In the genomic region with DNA sequence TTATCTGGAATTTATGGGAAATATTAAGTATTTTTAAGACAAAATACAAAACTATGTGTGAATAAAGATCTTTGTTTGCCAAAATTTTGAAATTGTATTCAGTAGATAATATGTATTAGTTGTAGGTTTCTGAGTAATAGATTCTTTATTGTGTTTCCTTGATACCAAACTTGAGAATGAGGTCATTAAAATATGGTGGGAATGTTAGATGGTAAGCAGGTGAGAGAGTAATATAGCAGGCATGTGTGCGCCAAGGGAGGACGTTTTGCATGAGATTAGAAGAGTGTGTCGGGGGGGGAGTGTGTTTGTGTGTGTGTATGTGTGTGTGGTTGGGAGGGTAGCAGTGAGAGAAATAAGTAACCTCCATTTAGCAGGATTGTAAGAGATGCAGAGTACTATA, we compare ENCODE assay signal across 37 cellular contexts.
"Had no signal": no experiment of that assay in that cellular context is flagged by ENCODE, and none has a peak within 500 bp of the region (broad histone marks: within the 10 kb centered on the region; RNA-seq: fewer than 3 reads in every experiment).

No MANE protein-coding gene starts in this region.

- H3K27ac ChIP-seq: adrenal gland, ascending aorta, body of pancreas, brain microvascular endothelial cell, breast epithelium, cardiac muscle cell had no signal

- H3K36me3 ChIP-seq: adrenal gland, ascending aorta, brain microvascular endothelial cell, breast epithelium, cardiac muscle cell had no signal

- H3K36me3 Mint-ChIP-seq: activated naive CD4-positive, alpha-beta T cell treated with anti-CD3 and anti-CD28 coated beads, Interleukin-2, amount 10 ng/mL, durations not matched to agents 7 days and 5 days; activated naive CD4-positive, alpha-beta T cell treated with anti-CD3 and anti-CD28 coated beads, Interleukin-2, amount 50 U/mL, for 24 hours; activated naive CD4-positive, alpha-beta T cell treated with anti-CD3 and anti-CD28 coated beads, Interleukin-2, amount 50 U/mL, for 72 hours; activated naive CD8-positive, alpha-beta T cell; activated naive CD8-positive, alpha-beta T cell treated with anti-CD3 and anti-CD28 coated beads for 36 hours; activated naive CD8-positive, alpha-beta T cell treated with anti-CD3 and anti-CD28 coated beads, Interleukin-2, amount 10 ng/mL, durations not matched to agents 7 days and 5 days; brain had no signal

- H3K9me3 ChIP-seq: adrenal gland, ascending aorta, body of pancreas, breast epithelium had no signal

- H3K4me1 Mint-ChIP-seq: activated naive CD4-positive, alpha-beta T cell treated with anti-CD3 and anti-CD28 coated beads, Interleukin-2, amount 10 ng/mL, durations not matched to agents 7 days and 5 days; activated naive CD4-positive, alpha-beta T cell treated with anti-CD3 and anti-CD28 coated beads, Interleukin-2, amount 50 U/mL, for 24 hours; activated naive CD8-positive, alpha-beta T cell treated with anti-CD3 and anti-CD28 coated beads for 36 hours; activated naive CD8-positive, alpha-beta T cell treated with anti-CD3 and anti-CD28 coated beads, Interleukin-2, amount 10 ng/mL, durations not matched to agents 7 days and 5 days; activated naive CD8-positive, alpha-beta T cell treated with anti-CD3 and anti-CD28 coated beads, Interleukin-2, amount 50 U/mL, for 24 hours; activated T-helper 17 cell treated with anti-CD3 and anti-CD28 coated beads, Interleukin-2, amount 50 U/mL, for 72 hours; central memory CD8-positive, alpha-beta T cell had no signal

- H3K27me3 ChIP-seq: adrenal gland, ascending aorta, body of pancreas, brain microvascular endothelial cell, breast epithelium, cardiac muscle cell had no signal

- DNase-seq: activated effector memory CD4-positive, alpha-beta T cell treated with anti-CD3 and anti-CD28 coated beads, Interleukin-2, amount 50 U/mL, for 16 hours; activated effector memory CD4-positive, alpha-beta T cell treated with Interleukin-2 at 50 U/mL for 16 hours; activated gamma-delta T cell; activated gamma-delta T cell treated with Interleukin-2 at 50 U/mL for 16 hours; activated naive CD4-positive, alpha-beta T cell; activated naive CD4-positive, alpha-beta T cell treated with anti-CD3 and anti-CD28 coated beads for 36 hours; activated naive CD4-positive, alpha-beta T cell treated with anti-CD3 and anti-CD28 coated beads, Interleukin-2, amount 10 ng/mL, durations not matched to agents 7 days and 5 days; activated naive CD4-positive, alpha-beta T cell treated with anti-CD3 and anti-CD28 coated beads, Interleukin-2, amount 50 U/mL, for 16 hours; activated naive CD4-positive, alpha-beta T cell treated with Interleukin-2 at 50 U/mL for 16 hours; activated naive CD8-positive, alpha-beta T cell treated with anti-CD3 and anti-CD28 coated beads for 36 hours; activated naive CD8-positive, alpha-beta T cell treated with anti-CD3 and anti-CD28 coated beads, Interleukin-2, amount 10 ng/mL, durations not matched to agents 7 days and 5 days; activated naive CD8-positive, alpha-beta T cell treated with anti-CD3 and anti-CD28 coated beads, Interleukin-2, amount 50 U/mL, for 24 hours; activated T-cell treated with anti-CD3 and anti-CD28 coated beads, Interleukin-2, amount 50 U/mL, for 1 hour; activated T-cell treated with anti-CD3 and anti-CD28 coated beads, Interleukin-2, amount 50 U/mL, for 24 hours; activated T-cell treated with anti-CD3 and anti-CD28 coated beads, Interleukin-2, amount 50 U/mL, for 4 hours; activated T-cell treated with anti-CD3 and anti-CD28 coated beads, Interleukin-2, amount 50 U/mL, for 48 hours; activated T-cell treated with anti-CD3 and anti-CD28 coated beads, Interleukin-2, amount 50 U/mL, for 72 hours; amniotic stem cell; aorta; body of pancreas; brain microvascular endothelial cell; central memory CD4-positive, alpha-beta T cell; cerebellar nuclear complex had no signal

- H3K27ac Mint-ChIP-seq: activated naive CD4-positive, alpha-beta T cell treated with anti-CD3 and anti-CD28 coated beads for 36 hours; activated naive CD4-positive, alpha-beta T cell treated with anti-CD3 and anti-CD28 coated beads, Interleukin-2, amount 10 ng/mL, durations not matched to agents 7 days and 5 days; activated naive CD4-positive, alpha-beta T cell treated with anti-CD3 and anti-CD28 coated beads, Interleukin-2, amount 50 U/mL, for 24 hours; activated naive CD4-positive, alpha-beta T cell treated with anti-CD3 and anti-CD28 coated beads, Interleukin-2, amount 50 U/mL, for 72 hours; activated naive CD8-positive, alpha-beta T cell; activated naive CD8-positive, alpha-beta T cell treated with anti-CD3 and anti-CD28 coated beads for 36 hours; activated naive CD8-positive, alpha-beta T cell treated with anti-CD3 and anti-CD28 coated beads, Interleukin-2, amount 10 ng/mL, durations not matched to agents 7 days and 5 days; activated naive CD8-positive, alpha-beta T cell treated with anti-CD3 and anti-CD28 coated beads, Interleukin-2, amount 50 U/mL, for 24 hours; activated T-cell treated with anti-CD3 and anti-CD28 coated beads, Interleukin-2, amount 50 U/mL, for 24 hours; activated T-cell treated with anti-CD3 and anti-CD28 coated beads, Interleukin-2, amount 50 U/mL, for 72 hours; activated T-helper 1 cell treated with anti-CD3 and anti-CD28 coated beads, Interleukin-12 subunit alpha, Interleukin-12 subunit beta, Interleukin-2, Interleukin-4 antibody, amounts not matched to agents 30 ng/mL and 10 ng/mL and 1 ng/mL, durations not matched to agents 14 hours and 24 hours and 36 hours; activated T-helper 17 cell treated with anti-CD3 and anti-CD28 coated beads, Interleukin-2, amount 50 U/mL, for 72 hours; activated T-helper 2 cell treated with anti-CD3 and anti-CD28 coated beads, Interferon-gamma antibody, Interleukin-2, Interleukin-4, amounts not matched to agents 10 μg/mL and 5 μg/mL and 100 μg/mL, durations not matched to agents 14 hours and 24 hours and 36 hours; brain had no signal

- H3K4me3 ChIP-seq: adrenal gland, ascending aorta, body of pancreas, breast epithelium, cardiac muscle cell had no signal

- H3K4me1 ChIP-seq: adrenal gland, ascending aorta, body of pancreas, breast epithelium had no signal

- ATAC-seq: activated naive CD4-positive, alpha-beta T cell treated with anti-CD3 and anti-CD28 coated beads, Interleukin-2, amount 50 U/mL, for 72 hours; activated naive CD8-positive, alpha-beta T cell treated with anti-CD3 and anti-CD28 coated beads, Interleukin-2, amount 50 U/mL, for 24 hours; activated T-cell treated with anti-CD3 and anti-CD28 coated beads, Interleukin-2, amount 50 U/mL, for 4 hours; activated T-cell treated with anti-CD3 and anti-CD28 coated beads, Interleukin-2, amount 50 U/mL, for 72 hours; activated T-helper 17 cell treated with anti-CD3 and anti-CD28 coated beads, Interleukin-2, amount 50 U/mL, for 72 hours; body of pancreas had no signal

- FAIRE-seq: astrocyte, bronchial epithelial cell had no signal

- H3K4me3 Mint-ChIP-seq: activated naive CD4-positive, alpha-beta T cell treated with anti-CD3 and anti-CD28 coated beads for 36 hours; activated naive CD4-positive, alpha-beta T cell treated with anti-CD3 and anti-CD28 coated beads, Interleukin-2, amount 10 ng/mL, durations not matched to agents 7 days and 5 days; activated naive CD4-positive, alpha-beta T cell treated with anti-CD3 and anti-CD28 coated beads, Interleukin-2, amount 50 U/mL, for 24 hours; activated naive CD8-positive, alpha-beta T cell; activated naive CD8-positive, alpha-beta T cell treated with anti-CD3 and anti-CD28 coated beads for 36 hours; activated naive CD8-positive, alpha-beta T cell treated with anti-CD3 and anti-CD28 coated beads, Interleukin-2, amount 10 ng/mL, durations not matched to agents 7 days and 5 days; activated naive CD8-positive, alpha-beta T cell treated with anti-CD3 and anti-CD28 coated beads, Interleukin-2, amount 50 U/mL, for 24 hours; activated T-cell treated with anti-CD3 and anti-CD28 coated beads, Interleukin-2, amount 50 U/mL, for 24 hours; activated T-cell treated with anti-CD3 and anti-CD28 coated beads, Interleukin-2, amount 50 U/mL, for 4 hours; activated T-cell treated with anti-CD3 and anti-CD28 coated beads, Interleukin-2, amount 50 U/mL, for 72 hours; activated T-helper 1 cell treated with anti-CD3 and anti-CD28 coated beads, Interleukin-12 subunit alpha, Interleukin-12 subunit beta, Interleukin-2, Interleukin-4 antibody, amounts not matched to agents 30 ng/mL and 10 ng/mL and 1 ng/mL, durations not matched to agents 14 hours and 24 hours and 36 hours; activated T-helper 17 cell treated with anti-CD3 and anti-CD28 coated beads, Interleukin-2, amount 50 U/mL, for 72 hours; brain; central memory CD8-positive, alpha-beta T cell had no signal

- H3K27me3 Mint-ChIP-seq: activated naive CD4-positive, alpha-beta T cell treated with anti-CD3 and anti-CD28 coated beads, Interleukin-2, amount 10 ng/mL, durations not matched to agents 7 days and 5 days; activated naive CD4-positive, alpha-beta T cell treated with anti-CD3 and anti-CD28 coated beads, Interleukin-2, amount 50 U/mL, for 24 hours; activated naive CD8-positive, alpha-beta T cell; activated naive CD8-positive, alpha-beta T cell treated with anti-CD3 and anti-CD28 coated beads for 36 hours; activated naive CD8-positive, alpha-beta T cell treated with anti-CD3 and anti-CD28 coated beads, Interleukin-2, amount 10 ng/mL, durations not matched to agents 7 days and 5 days; activated naive CD8-positive, alpha-beta T cell treated with anti-CD3 and anti-CD28 coated beads, Interleukin-2, amount 50 U/mL, for 24 hours; activated T-cell treated with anti-CD3 and anti-CD28 coated beads, Interleukin-2, amount 50 U/mL, for 24 hours; activated T-helper 17 cell treated with anti-CD3 and anti-CD28 coated beads, Interleukin-2, amount 50 U/mL, for 72 hours; brain; central memory CD8-positive, alpha-beta T cell had no signal

- H3K9me3 Mint-ChIP-seq: activated naive CD4-positive, alpha-beta T cell treated with anti-CD3 and anti-CD28 coated beads, Interleukin-2, amount 10 ng/mL, durations not matched to agents 7 days and 5 days; activated T-helper 1 cell treated with anti-CD3 and anti-CD28 coated beads, Interleukin-12 subunit alpha, Interleukin-12 subunit beta, Interleukin-2, Interleukin-4 antibody, amounts not matched to agents 30 ng/mL and 10 ng/mL and 1 ng/mL, durations not matched to agents 14 hours and 24 hours and 36 hours; activated T-helper 17 cell treated with anti-CD3 and anti-CD28 coated beads, Interleukin-2, amount 50 U/mL, for 72 hours; brain had no signal
